ENCODE assay signal across 21 cellular contexts in genomic region chr16:49348408-49349176, GRCh38. TPM values are rescaled to one million over a fixed set of nuclear protein-coding genes. Genes with fewer than 3 reads are reported as not detected.
DNase-seq lines count a peak whose midpoint lies in the region; TF ChIP-seq lines count a peak whose summit lies in the region.
"Had no signal": no experiment of that assay in that cellular context is flagged by ENCODE, and none has a peak within 500 bp of the region (broad histone marks: within the 10 kb centered on the region; RNA-seq: fewer than 3 reads in every experiment).

No MANE protein-coding gene starts in this region.

- H2BK15ac ChIP-seq in mesendoderm (replicated peaks; ENCODE audit: low read depth): no peak overlapping the region

- no peaks in the 10 kb centered on the region for H3K9me2 ChIP-seq in SU-DHL-6 (replicated peaks; ENCODE audit: insufficient read depth, low read length)

- H4K20me1 ChIP-seq in SU-DHL-6 (ENCODE audit: low read depth, low read length): no peaks in the 10 kb centered on the region

- no peak overlapping the region for H3K18ac ChIP-seq in mesendoderm (ENCODE audit: low read length)

- no peaks in the 10 kb centered on the region for H3K4me1 ChIP-seq in mesendoderm (ENCODE audit: control insufficient read depth, low read depth, low read length)
- no peaks in the 10 kb centered on the region for H3K4me1 ChIP-seq in testis
- H3K4me1 ChIP-seq: transverse colon had no signal

- H3K27ac ChIP-seq in SU-DHL-6 (ENCODE audit: low read depth, low read length) (no peak overlapping the region), mesendoderm (ENCODE audit: low read depth, low read length) (no peak overlapping the region), testis (no peak overlapping the region)
- H3K27ac ChIP-seq: transverse colon had no signal

- intact Hi-C loops in testis (cut with DNase I; ENCODE audit: low total_unique reads): no loop called here

- H3F3A ChIP-seq in SU-DHL-6 (ENCODE audit: insufficient read depth): no peaks in the 10 kb centered on the region

- no peak overlapping the region for H3K56ac ChIP-seq in mesendoderm (ENCODE audit: low read length)

- TF ChIP-seq CTCF in SU-DHL-6 (IDR thresholded peaks at IDR 0.05; ENCODE audit: insufficient read depth, low read length, poor library complexity, severe bottlenecking) (peak; percentile 24), testis (IDR thresholded peaks at IDR 0.05) (no peak)

- no peak for TF ChIP-seq POLR2A in testis (IDR thresholded peaks at IDR 0.05)

- no peak overlapping the region for H4K5ac ChIP-seq in mesendoderm (ENCODE audit: low read length)

- H3K9me3 ChIP-seq in SU-DHL-6 (ENCODE audit: insufficient read depth, low read length) (no peaks in the 10 kb centered on the region), testis (no peaks in the 10 kb centered on the region)
- H3K9me3 ChIP-seq: transverse colon had no signal

- no peaks in the 10 kb centered on the region for H3K79me2 ChIP-seq in SU-DHL-6 (ENCODE audit: insufficient read depth, low read length)
- no peaks in the 10 kb centered on the region for H3K79me2 ChIP-seq in mesendoderm (ENCODE audit: control insufficient read depth, insufficient read depth, low read length)

- no peak overlapping the region for H3K23ac ChIP-seq in mesendoderm (ENCODE audit: low read length)

- no CpG with 5 or more reads among the region's 14 CpGs for WGBS in mesendoderm (ENCODE audit: extremely low coverage, insufficient coverage, low lambda C conversion rate)
- WGBS in testis, 2 donors: 60% methylated on average over 14 of the region's 14 CpGs

- DNase-seq in NCI-H524 (lab: John Stamatoyannopoulos, UW) (peak; percentile 22 to 54), NCI-H524 treated with DMSO at 0.1 percent for 48 hours (lab: John Stamatoyannopoulos, UW) (no peak), HT1080 (ENCODE audit: low read depth) (peak; percentile 3), mesendoderm (peak; percentile 48), anterior cingulate cortex (lab: John Stamatoyannopoulos, UW) (no peak), NOMO-1 treated with DMSO at 0.1 percent for 48 hours (lab: John Stamatoyannopoulos, UW; ENCODE audit: unreplicated experiment) (no peak), testis (no peak)
- DNase-seq: ACHN; activated CD4-positive, alpha-beta T cell treated with anti-CD3 and anti-CD28 coated beads, Interleukin-2, amount 10 ng/mL, durations not matched to agents 24 days and 14 days; activated T-cell treated with anti-CD3 and anti-CD28 coated beads, Interleukin-2, amount 50 U/mL, for 72 hours; hypothalamus; NCI-H1436; OCI-M1; retina; stimulated activated CD4-positive, alpha-beta T cell treated with anti-CD3 and anti-CD28 coated beads, Interleukin-2, amount 100 ng/mL, for 24 hours; T-helper 2 cell; transverse colon had no signal

- H3K27me3 ChIP-seq in SU-DHL-6 (ENCODE audit: low read length) (no peaks in the 10 kb centered on the region), mesendoderm (ENCODE audit: insufficient read depth, low read length, poor library complexity) (no peaks in the 10 kb centered on the region), testis (no peaks in the 10 kb centered on the region)

- H3K4me2 ChIP-seq in SU-DHL-6 (ENCODE audit: low read depth, low read length, poor library complexity, severe bottlenecking) (no peak overlapping the region), mesendoderm (ENCODE audit: low read length) (no peak overlapping the region)

- H3K4me3 ChIP-seq in SU-DHL-6 (ENCODE audit: insufficient read depth, low read length, poor library complexity, severe bottlenecking): no peak overlapping the region
- H3K4me3 ChIP-seq in mesendoderm (ENCODE audit: low read length): no peak overlapping the region
- no peak overlapping the region for H3K4me3 ChIP-seq in testis
- H3K4me3 ChIP-seq: transverse colon had no signal

- H2AK5ac ChIP-seq in mesendoderm (ENCODE audit: low read length): no peak overlapping the region

- H3K79me1 ChIP-seq in mesendoderm (ENCODE audit: low read length): no peaks in the 10 kb centered on the region

- no peak overlapping the region for H3K9ac ChIP-seq in SU-DHL-6 (ENCODE audit: low read length)
- H3K9ac ChIP-seq in mesendoderm (ENCODE audit: low read length): no peak overlapping the region

- no peak overlapping the region for H2AFZ ChIP-seq in SU-DHL-6 (ENCODE audit: low read depth, low read length, severe bottlenecking)

- H3K36me3 ChIP-seq in SU-DHL-6 (ENCODE audit: low read length) (no peaks in the 10 kb centered on the region), mesendoderm (ENCODE audit: control insufficient read depth, insufficient read depth, low read length) (no peaks in the 10 kb centered on the region), testis (ENCODE audit: low read depth, missing control alignments) (no peaks in the 10 kb centered on the region)
- H3K36me3 ChIP-seq: transverse colon had no signal

- no peak overlapping the region for H4K8ac ChIP-seq in mesendoderm (ENCODE audit: low read depth, low read length)

- H3K4ac ChIP-seq in mesendoderm (ENCODE audit: low read depth, low read length): no peak overlapping the region

- H2BK120ac ChIP-seq in mesendoderm (ENCODE audit: low read depth, low read length): no peak overlapping the region

- H2BK5ac ChIP-seq in mesendoderm (ENCODE audit: low read length): no peak overlapping the region

RNA-seq across cellular contexts. Expression of gene C16orf78, which starts 25.0 kb away (rescaled TPM):
- total RNA-seq in HT1080 (2014; rRNA removed; shearing (Covaris generic)): not detected in 2 replicates
- polyA plus RNA-seq in HT1080 (2015; cell fraction: cytosol; rRNA removed): not detected in 2 replicates
- not detected in 2 replicates for polyA plus RNA-seq in HT1080 (2015; cell fraction: nucleus; rRNA removed)
- 0.17 TPM for polyA plus RNA-seq in mesendoderm (2013, experiment 1 of 2)
- polyA plus RNA-seq in mesendoderm (2013, experiment 2 of 2): 0.27 TPM
- 10 to 100 TPM in 1 of 2 donors, 1 to 10 TPM in 1; 5.3 to 27.2 TPM for total RNA-seq in testis
- polyA plus RNA-seq in testis (ENCODE audit: insufficient read depth, low read depth, low replicate concordance): 33.2 TPM
- total RNA-seq: activated CD4-positive, alpha-beta T cell treated with anti-CD3 and anti-CD28 coated beads, Interleukin-2, amount 10 ng/mL, durations not matched to agents 24 days and 14 days; activated T-cell treated with anti-CD3 and anti-CD28 coated beads, Interleukin-2, amount 50 U/mL, for 72 hours; lower leg skin; transverse colon had no signal
- polyA plus RNA-seq: adipose tissue, esophagus had no signal

Comparison
In these comparisons a context has a peak if more than half of its experiments do, and no peak if none do; other contexts are left out.
1. DNase-seq: peak in NCI-H524 (2 of 2), HT1080 (single experiment) and mesendoderm (single experiment); none in NCI-H524 treated with DMSO at 0.1 percent for 48 hours (single experiment), anterior cingulate cortex (0 of 58), NOMO-1 treated with DMSO at 0.1 percent for 48 hours (single experiment) and testis (single experiment).